Comparison of ENCODE assay signal across 12 cellular contexts in genomic region chr3:34323517-34323916, GRCh38.
DNase-seq lines count a peak whose midpoint lies in the region; ATAC-seq, FAIRE-seq and TF ChIP-seq lines count a peak whose summit lies in the region.
"Had no signal": no experiment of that assay in that cellular context is flagged by ENCODE, and none has a peak within 500 bp of the region (broad histone marks: within the 10 kb centered on the region; RNA-seq: fewer than 3 reads in every experiment).

No MANE protein-coding gene starts in this region.

- H3K27me3 Mint-ChIP-seq in glutamatergic neuron (ENCODE audit: unreplicated experiment) = peaks cover under 1% of the 10 kb centered on the region
- H3K27me3 Mint-ChIP-seq: activated naive CD8-positive, alpha-beta T cell treated with anti-CD3 and anti-CD28 coated beads, Interleukin-2, amount 50 U/mL, for 24 hours had no signal

- peaks cover under 1% of the 10 kb centered on the region for H3K36me3 Mint-ChIP-seq in glutamatergic neuron (ENCODE audit: unreplicated experiment)

- TF ChIP-seq CTCF in glutamatergic neuron (IDR thresholded peaks at IDR 0.05; ENCODE audit: partially characterized antibody, unreplicated experiment) = no peak

- no peak overlapping the region for H3K27ac Mint-ChIP-seq in glutamatergic neuron (ENCODE audit: unreplicated experiment)
- H3K27ac Mint-ChIP-seq: activated naive CD8-positive, alpha-beta T cell treated with anti-CD3 and anti-CD28 coated beads, Interleukin-2, amount 50 U/mL, for 24 hours had no signal

- H3K9me3 Mint-ChIP-seq in glutamatergic neuron (ENCODE audit: unreplicated experiment) = no peaks in the 10 kb centered on the region
- H3K9me3 Mint-ChIP-seq: activated naive CD8-positive, alpha-beta T cell treated with anti-CD3 and anti-CD28 coated beads, Interleukin-2, amount 50 U/mL, for 24 hours had no signal

- DNase-seq in GM12891 (ENCODE audit: insufficient read length, low spot score) = no peak
- DNase-seq in activated naive CD4-positive, alpha-beta T cell treated with anti-CD3 and anti-CD28 coated beads, Interleukin-2, amount 50 U/mL, for 16 hours = no peak
- DNase-seq in midbrain (lab: John Stamatoyannopoulos, UW) = no peak
- DNase-seq in UCSD-AML1 (lab: John Stamatoyannopoulos, UW; ENCODE audit: unreplicated experiment) = no peak
- no peak for DNase-seq in glutamatergic neuron
- DNase-seq: activated naive CD8-positive, alpha-beta T cell treated with anti-CD3 and anti-CD28 coated beads, Interleukin-2, amount 50 U/mL, for 24 hours; esophagus squamous epithelium; stimulated activated CD4-positive, alpha-beta T cell treated with anti-CD3 and anti-CD28 coated beads, Interleukin-12 subunit alpha, Interleukin-12 subunit beta, amount 100 ng/mL, for 4 hours had no signal

- no peaks in the 10 kb centered on the region for H3K4me1 Mint-ChIP-seq in glutamatergic neuron (ENCODE audit: low read depth, unreplicated experiment)
- H3K4me1 Mint-ChIP-seq: activated naive CD8-positive, alpha-beta T cell treated with anti-CD3 and anti-CD28 coated beads, Interleukin-2, amount 50 U/mL, for 24 hours had no signal

- ATAC-seq in GM19372 (IDR thresholded peaks at IDR 0.05; ENCODE audit: low read depth, unreplicated experiment) = peak; percentile 76
- ATAC-seq in HG02623 (IDR thresholded peaks at IDR 0.05; ENCODE audit: unreplicated experiment) = peak; percentile 85
- peak; percentile 96 for ATAC-seq in HG03378 (IDR thresholded peaks at IDR 0.05; ENCODE audit: unreplicated experiment)
- ATAC-seq: activated naive CD8-positive, alpha-beta T cell treated with anti-CD3 and anti-CD28 coated beads, Interleukin-2, amount 50 U/mL, for 24 hours had no signal

- no peak overlapping the region for H3K4me3 Mint-ChIP-seq in glutamatergic neuron (ENCODE audit: unreplicated experiment)
- H3K4me3 Mint-ChIP-seq: activated naive CD8-positive, alpha-beta T cell treated with anti-CD3 and anti-CD28 coated beads, Interleukin-2, amount 50 U/mL, for 24 hours had no signal

- no peak for TF ChIP-seq POLR2A in GM12891 (IDR thresholded peaks at IDR 0.05; ENCODE audit: low read depth, low read length)

- FAIRE-seq in GM12891 (lab: Jason Lieb, UNC) = peak; percentile 35
- FAIRE-seq: TTC549 had no signal

TF ChIP-seq in GM12891, 5 proteins besides CTCF, POLR2A, EP300 and RAD21:
- TF ChIP-seq TAF1 (IDR thresholded peaks at IDR 0.05; ENCODE audit: low read depth, low read length) (no peak), SPI1 (IDR thresholded peaks at IDR 0.05; ENCODE audit: low read depth, low read length) (no peak), POLR2AphosphoS5 (IDR thresholded peaks at IDR 0.05; ENCODE audit: low read depth, low read length) (no peak), PAX5 (IDR thresholded peaks at IDR 0.05; ENCODE audit: insufficient read depth, low read length, severe bottlenecking) (no peak), POU2F2 (IDR thresholded peaks at IDR 0.05; ENCODE audit: low read depth, low read length) (no peak)
